ENCODE assay signal across 1 cellular context in genomic region chr1:200794506-200795065, GRCh38.
TF ChIP-seq lines count a peak whose summit lies in the region.

No MANE protein-coding gene starts in this region.

TF ChIP-seq in HCT116, 20 proteins besides CTCF, POLR2A, EP300 and RAD21 (continued from another document):
- TF ChIP-seq, protein P1, sequence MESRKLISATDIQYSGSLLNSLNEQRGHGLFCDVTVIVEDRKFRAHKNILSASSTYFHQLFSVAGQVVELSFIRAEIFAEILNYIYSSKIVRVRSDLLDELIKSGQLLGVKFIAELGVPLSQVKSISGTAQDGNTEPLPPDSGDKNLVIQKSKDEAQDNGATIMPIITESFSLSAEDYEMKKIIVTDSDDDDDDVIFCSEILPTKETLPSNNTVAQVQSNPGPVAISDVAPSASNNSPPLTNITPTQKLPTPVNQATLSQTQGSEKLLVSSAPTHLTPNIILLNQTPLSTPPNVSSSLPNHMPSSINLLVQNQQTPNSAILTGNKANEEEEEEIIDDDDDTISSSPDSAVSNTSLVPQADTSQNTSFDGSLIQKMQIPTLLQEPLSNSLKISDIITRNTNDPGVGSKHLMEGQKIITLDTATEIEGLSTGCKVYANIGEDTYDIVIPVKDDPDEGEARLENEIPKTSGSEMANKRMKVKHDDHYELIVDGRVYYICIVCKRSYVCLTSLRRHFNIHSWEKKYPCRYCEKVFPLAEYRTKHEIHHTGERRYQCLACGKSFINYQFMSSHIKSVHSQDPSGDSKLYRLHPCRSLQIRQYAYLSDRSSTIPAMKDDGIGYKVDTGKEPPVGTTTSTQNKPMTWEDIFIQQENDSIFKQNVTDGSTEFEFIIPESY (IDR thresholded peaks at IDR 0.05; ENCODE audit: extremely low read depth, insufficient replicate concordance, low read length), result no peak
- TF ChIP-seq MAX (IDR thresholded peaks at IDR 0.05) (no peak), CBX3 (IDR thresholded peaks at IDR 0.05; ENCODE audit: low read depth) (no peak), YY1 (IDR thresholded peaks at IDR 0.05; ENCODE audit: extremely low read depth, insufficient replicate concordance, low read depth, low read length) (no peak), SRF (IDR thresholded peaks at IDR 0.05; ENCODE audit: low read depth) (no peak), ZFX (IDR thresholded peaks at IDR 0.05) (no peak), SIN3A (IDR thresholded peaks at IDR 0.05; ENCODE audit: low read depth) (no peak), EGR1 (IDR thresholded peaks at IDR 0.05; ENCODE audit: low read depth) (no peak), EZH2 (IDR thresholded peaks at IDR 0.05) (no peak)
TF ChIP-seq in HCT116: peak in this region for 0.
